ENCODE assay signal across 15 cellular contexts in genomic region chr10:76649723-76650127, GRCh38.
DNase-seq lines count a peak whose midpoint lies in the region; ATAC-seq and TF ChIP-seq lines count a peak whose summit lies in the region.
"Had no signal": no experiment of that assay in that cellular context is flagged by ENCODE, and none has a peak within 500 bp of the region (broad histone marks: within the 10 kb centered on the region; RNA-seq: fewer than 3 reads in every experiment).

No MANE protein-coding gene starts in this region.

- TF ChIP-seq POLR2A in stomach (IDR thresholded peaks at IDR 0.05) = no peak
- TF ChIP-seq POLR2A in testis (IDR thresholded peaks at IDR 0.05) = no peak

- DNase-seq in GM04503 (ENCODE audit: low read depth) = peak; percentile 8
- peak; percentile 62 for DNase-seq in SW480 (ENCODE audit: low spot score)
- peak; percentile 80 to 93 for DNase-seq in foreskin fibroblast
- DNase-seq in stomach = peak; percentile 32
- no peak for DNase-seq in GM13976 (ENCODE audit: low spot score)
- no peak for DNase-seq in HUDEP-2 (lab: John Stamatoyannopoulos, UW; ENCODE audit: unreplicated experiment in 76 of 76)
- DNase-seq in testis = no peak
- DNase-seq: activated CD4-positive, alpha-beta T cell treated with anti-CD3 and anti-CD28 coated beads, Interleukin-2, amount 10 ng/mL, durations not matched to agents 7 days and 5 days; activated naive CD8-positive, alpha-beta T cell treated with anti-CD3 and anti-CD28 coated beads, Interleukin-2, amount 10 ng/mL, durations not matched to agents 7 days and 5 days; erythroblast; mesendoderm; MM.1S; NCI-H510A had no signal

- H3K9me3 ChIP-seq in stomach = no peaks in the 10 kb centered on the region
- no peaks in the 10 kb centered on the region for H3K9me3 ChIP-seq in testis

- no peak for TF ChIP-seq EP300 in stomach (IDR thresholded peaks at IDR 0.05)

- no peaks in the 10 kb centered on the region for H3K36me3 ChIP-seq in stomach
- no peaks in the 10 kb centered on the region for H3K36me3 ChIP-seq in testis (ENCODE audit: low read depth, missing control alignments)

- H3K27me3 ChIP-seq in stomach = no peaks in the 10 kb centered on the region
- H3K27me3 ChIP-seq in testis = no peaks in the 10 kb centered on the region

- intact Hi-C loops in stomach (cut with DNase I; ENCODE audit: low total_unique reads) (no loop called here), testis (cut with DNase I; ENCODE audit: low total_unique reads) (no loop called here)

- no peak for ATAC-seq in GM21576 (IDR thresholded peaks at IDR 0.05; ENCODE audit: unreplicated experiment)

- in situ Hi-C loops in GM13976 (cut with MboI; ENCODE audit: low sequenced_read_pairs, unreplicated experiment) = no loop called here

- H3K4me1 ChIP-seq in stomach (peaks cover 0 to 19% (median 10%) of the 10 kb centered on the region in 4 donors), testis (no peaks in the 10 kb centered on the region)

- H3K27ac ChIP-seq in stomach = peak overlapping the region in 3 of 5 donors; percentile 6 to 33 (median 12)
- no peak overlapping the region for H3K27ac ChIP-seq in testis

- H3K4me3 ChIP-seq in foreskin fibroblast (ENCODE audit: low read depth in 1 of 2, low read length in 2 of 2) (no peak overlapping the region), stomach (no peak overlapping the region), testis (no peak overlapping the region)
- H3K4me3 ChIP-seq: smooth muscle cell had no signal

- TF ChIP-seq CTCF in foreskin fibroblast (IDR thresholded peaks at IDR 0.05; ENCODE audit: low read depth, low read length) (no peak), stomach (IDR thresholded peaks at IDR 0.05) (no peak), GM13976 (IDR thresholded peaks at IDR 0.05; ENCODE audit: borderline replicate concordance, control extremely low read depth, extremely low read depth, insufficient read depth, missing control alignments) (no peak), testis (IDR thresholded peaks at IDR 0.05) (no peak)

- WGBS in stomach, 5 donors = 20 to 38% (median 29%) methylated on average over 3 of the region's 3 CpGs
- 43 to 59% methylated on average over 3 of the region's 3 CpGs for WGBS in testis, 2 donors

Comparison
In these comparisons a context has a peak if more than half of its experiments do, and no peak if none do; other contexts are left out.
1. DNase-seq: peak in GM04503 (single experiment), SW480 (single experiment), foreskin fibroblast (2 of 2) and stomach (single experiment); none in GM13976 (single experiment), HUDEP-2 (0 of 76) and testis (single experiment).
2. H3K27ac ChIP-seq: peak in stomach (3 of 5); none in testis (0 of 2).